9 cellular contexts compared by ENCODE assay signal in genomic region chr7:30682131-30683083, GRCh38. TPM values are rescaled to one million over a fixed set of nuclear protein-coding genes. Genes with fewer than 3 reads are reported as not detected.
DNase-seq lines count a peak whose midpoint lies in the region; ATAC-seq lines count a peak whose summit lies in the region.
"Had no signal": no experiment of that assay in that cellular context is flagged by ENCODE, and none has a peak within 500 bp of the region (broad histone marks: within the 10 kb centered on the region; RNA-seq: fewer than 3 reads in every experiment).

Gene CRHR2 (minus strand): TSS chr7:30682456. CDS start chr7:30682280, 176 bp downstream.

- H3K27ac ChIP-seq in CD4-positive, CD25-positive, alpha-beta regulatory T cell (ENCODE audit: insufficient read depth, low read length, poor library complexity, severe bottlenecking), result no peak within 1 kb of the TSS
- H3K27ac ChIP-seq in HUES48 (ENCODE audit: low read depth, low read length) (no peak within 1 kb of the TSS), Karpas-422 (ENCODE audit: low read length) (no peak within 1 kb of the TSS)

- peaks cover 68% of the 10 kb centered on the region for H3K27me3 Mint-ChIP-seq in CD4-positive, CD25-positive, alpha-beta regulatory T cell
- H3K27me3 Mint-ChIP-seq in activated naive CD4-positive, alpha-beta T cell treated with anti-CD3 and anti-CD28 coated beads, Interleukin-2, amount 10 ng/mL, durations not matched to agents 7 days and 5 days, result peaks cover 89% of the 10 kb centered on the region

- peak within 1 kb of the TSS; percentile 14; the same call in 1 of the 2 replicates for H3K9ac ChIP-seq in HUES48 (ENCODE audit: low read depth, low read length)
- H3K9ac ChIP-seq in Karpas-422 (ENCODE audit: low read length), result no peak within 1 kb of the TSS

- CTCF ChIA-PET in activated naive CD4-positive, alpha-beta T cell treated with anti-CD3 and anti-CD28 coated beads, Interleukin-2, amount 10 ng/mL, durations not matched to agents 7 days and 5 days (lab: Charles Lee), result interaction anchor here (0.6 to 1.9 kb wide), 9 partner anchors 10 to 114 kb away, joined by 3 to 11 read pairs (median 3); no protein-coding TSS in a partner anchor

- peak in 2 of 3 donors; percentile 19 to 36 for DNase-seq in CD4-positive, CD25-positive, alpha-beta regulatory T cell
- DNase-seq in activated naive CD4-positive, alpha-beta T cell treated with anti-CD3 and anti-CD28 coated beads, Interleukin-2, amount 10 ng/mL, durations not matched to agents 7 days and 5 days, result peak; percentile 46
- DNase-seq in stimulated activated CD4-positive, alpha-beta T cell treated with anti-CD3 and anti-CD28 coated beads, Interleukin-2, amount 100 ng/mL, for 48 hours, result peak; percentile 9 to 18
- no peak for DNase-seq in Karpas-422

- no peaks in the 10 kb centered on the region; the same call in 1 of the 2 replicates for H4K20me1 ChIP-seq in Karpas-422 (ENCODE audit: insufficient read depth, low read depth, low read length)

- H3K9me3 ChIP-seq in CD4-positive, CD25-positive, alpha-beta regulatory T cell (ENCODE audit: control insufficient read depth in 2 of 2, low read length in 2 of 2), result no peaks in the 10 kb centered on the region
- H3K9me3 ChIP-seq in HUES48 (ENCODE audit: control insufficient read depth, insufficient read depth, low read length) (no peaks in the 10 kb centered on the region), iPS-18c (ENCODE audit: control insufficient read depth, insufficient read depth, low read length) (peaks cover 2% of the 10 kb centered on the region), Karpas-422 (ENCODE audit: low read length) (no peaks in the 10 kb centered on the region)

- H3K36me3 ChIP-seq in CD4-positive, CD25-positive, alpha-beta regulatory T cell (ENCODE audit: control insufficient read depth, insufficient read depth, low read length), result no peaks in the 10 kb centered on the region
- no peaks in the 10 kb centered on the region for H3K36me3 ChIP-seq in HUES48 (ENCODE audit: control insufficient read depth, insufficient read depth, low read length)
- H3K36me3 ChIP-seq in Karpas-422 (ENCODE audit: insufficient read depth, low read length), result no peaks in the 10 kb centered on the region

- H3K4me3 Mint-ChIP-seq in CD4-positive, CD25-positive, alpha-beta regulatory T cell, result peak within 1 kb of the TSS in 3 of 4 donors; percentile 8 to 82 (median 81)
- H3K4me3 Mint-ChIP-seq in activated naive CD4-positive, alpha-beta T cell treated with anti-CD3 and anti-CD28 coated beads, Interleukin-2, amount 10 ng/mL, durations not matched to agents 7 days and 5 days, result peak within 1 kb of the TSS; percentile 48

- H3K27ac Mint-ChIP-seq in CD4-positive, CD25-positive, alpha-beta regulatory T cell, result peak within 1 kb of the TSS in 1 of 3 donors; percentile 67
- no peak within 1 kb of the TSS for H3K27ac Mint-ChIP-seq in activated naive CD4-positive, alpha-beta T cell treated with anti-CD3 and anti-CD28 coated beads, Interleukin-2, amount 10 ng/mL, durations not matched to agents 7 days and 5 days

- peak within 1 kb of the TSS; percentile 19 for H3K4me3 ChIP-seq in CD4-positive, CD25-positive, alpha-beta regulatory T cell (ENCODE audit: low read depth, low read length)
- H3K4me3 ChIP-seq in HUES48 (ENCODE audit: low read depth, low read length) (peak within 1 kb of the TSS; percentile 67), iPS-18c (ENCODE audit: insufficient read depth, low read depth, low read length) (peak within 1 kb of the TSS; percentile 67), Karpas-422 (ENCODE audit: low read length) (no peak within 1 kb of the TSS)

- no peak within 1 kb of the TSS for H2AFZ ChIP-seq in Karpas-422 (ENCODE audit: low read length)

- peaks cover 31% of the 10 kb centered on the region for H3K27me3 ChIP-seq in CD4-positive, CD25-positive, alpha-beta regulatory T cell (ENCODE audit: control insufficient read depth, insufficient read depth, low read length)
- H3K27me3 ChIP-seq in HUES48 (ENCODE audit: control insufficient read depth, insufficient read depth, low read length) (peaks cover 65% of the 10 kb centered on the region), Karpas-422 (ENCODE audit: low read length) (no peaks in the 10 kb centered on the region)

- no peaks in the 10 kb centered on the region for H3K9me2 ChIP-seq in Karpas-422 (replicated peaks; ENCODE audit: insufficient read depth, low read length)

- H3K79me2 ChIP-seq in Karpas-422 (ENCODE audit: low read length), result no peaks in the 10 kb centered on the region

- ATAC-seq in CD4-positive, CD25-positive, alpha-beta regulatory T cell (ENCODE audit: low read depth in 2 of 2), result peak; percentile 41 to 53
- no peak for ATAC-seq in HG03469 (IDR thresholded peaks at IDR 0.05; ENCODE audit: unreplicated experiment)
- ATAC-seq in HG03097 (IDR thresholded peaks at IDR 0.05; ENCODE audit: low FRiP score, unreplicated experiment), result no peak
- ATAC-seq: HCT116 had no signal

- H3K36me3 Mint-ChIP-seq in CD4-positive, CD25-positive, alpha-beta regulatory T cell, result no peaks in the 10 kb centered on the region
- no peaks in the 10 kb centered on the region for H3K36me3 Mint-ChIP-seq in activated naive CD4-positive, alpha-beta T cell treated with anti-CD3 and anti-CD28 coated beads, Interleukin-2, amount 10 ng/mL, durations not matched to agents 7 days and 5 days

- H3K9me3 Mint-ChIP-seq in CD4-positive, CD25-positive, alpha-beta regulatory T cell, result peaks cover 0 to 5% (median 0%) of the 10 kb centered on the region in 7 donors
- H3K9me3 Mint-ChIP-seq in activated naive CD4-positive, alpha-beta T cell treated with anti-CD3 and anti-CD28 coated beads, Interleukin-2, amount 10 ng/mL, durations not matched to agents 7 days and 5 days, result no peaks in the 10 kb centered on the region

- H3K4me1 Mint-ChIP-seq in CD4-positive, CD25-positive, alpha-beta regulatory T cell, result peaks cover 0 to 20% (median 0%) of the 10 kb centered on the region in 4 donors
- peaks cover 12% of the 10 kb centered on the region for H3K4me1 Mint-ChIP-seq in activated naive CD4-positive, alpha-beta T cell treated with anti-CD3 and anti-CD28 coated beads, Interleukin-2, amount 10 ng/mL, durations not matched to agents 7 days and 5 days

- H3K4me2 ChIP-seq in Karpas-422 (ENCODE audit: low read depth, low read length, poor library complexity, severe bottlenecking), result no peak within 1 kb of the TSS

- H3K4me1 ChIP-seq in CD4-positive, CD25-positive, alpha-beta regulatory T cell (ENCODE audit: control insufficient read depth, insufficient read depth, low read length, poor library complexity, severe bottlenecking), result peaks cover 8% of the 10 kb centered on the region
- H3K4me1 ChIP-seq in HUES48 (ENCODE audit: control insufficient read depth, insufficient read depth, low read length), result peaks cover 21% of the 10 kb centered on the region
- no peaks in the 10 kb centered on the region for H3K4me1 ChIP-seq in Karpas-422 (ENCODE audit: low read length)

RNA-seq across cellular contexts. Expression of gene CRHR2, which starts in this region (rescaled TPM):
- not detected for total RNA-seq in CD4-positive, CD25-positive, alpha-beta regulatory T cell
- not detected for polyA plus RNA-seq in CD4-positive, CD25-positive, alpha-beta regulatory T cell
- total RNA-seq in Karpas-422 (2014; rRNA removed; shearing (Covaris generic); ENCODE audit: low replicate concordance), result not detected in 2 replicates

Comparison
In these comparisons a context has a peak if more than half of its experiments do, and no peak if none do; other contexts are left out.
1. Peak in DNase-seq, ATAC-seq and H3K4me3 ChIP-seq in CD4-positive, CD25-positive, alpha-beta regulatory T cell; RNA of the gene not detected or under 1 TPM.